16 cellular contexts compared by ENCODE assay signal in the genomic region with DNA sequence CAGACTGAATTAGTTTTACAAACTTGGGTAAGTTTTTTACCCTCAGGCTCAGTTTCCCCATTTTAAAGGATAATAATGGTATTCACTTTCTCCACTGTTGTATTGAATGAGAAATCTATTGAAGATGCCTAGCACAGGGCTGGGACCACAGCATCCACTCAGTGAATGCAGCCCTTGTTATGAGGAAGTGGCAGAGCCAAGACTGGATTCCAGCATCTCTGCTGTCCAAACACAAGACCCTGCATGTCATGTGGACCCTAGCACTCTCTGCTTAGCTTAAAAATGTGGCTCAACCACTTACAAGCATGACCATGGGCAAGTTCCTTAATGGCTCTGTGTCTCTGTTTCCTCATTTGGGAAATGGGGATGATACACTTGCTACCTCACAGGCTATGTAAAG.
"Had no signal": no experiment of that assay in that cellular context is flagged by ENCODE, and none has a peak within 500 bp of the region (broad histone marks: within the 10 kb centered on the region; RNA-seq: fewer than 3 reads in every experiment).

No MANE protein-coding gene starts in this region.

- H3K36me3 ChIP-seq: heart right ventricle, right atrium auricular region, transverse colon, uterus had no signal

- H3K27ac ChIP-seq: heart right ventricle, right atrium auricular region, transverse colon, uterus had no signal

- DNase-seq: activated CD4-positive, alpha-beta T cell treated with anti-CD3 and anti-CD28 coated beads, Interleukin-2, amount 50 U/mL, for 48 hours; activated gamma-delta T cell; heart right ventricle; immature natural killer cell; nephron progenitor cell; occipital lobe; stimulated activated CD4-positive, alpha-beta T cell treated with anti-CD3 and anti-CD28 coated beads, Interleukin-12 subunit alpha, Interleukin-12 subunit beta, amount 100 ng/mL, for 4 hours; stimulated activated CD4-positive, alpha-beta T cell treated with anti-CD3 and anti-CD28 coated beads, Interleukin-2, amount 100 ng/mL, for 24 hours; stimulated activated naive CD4-positive, alpha-beta T cell treated with Interleukin-2 at 50 U/mL for 16 hours; transverse colon; uterus had no signal

- H3K27me3 ChIP-seq: heart right ventricle, right atrium auricular region, transverse colon, uterus had no signal

- H3K9me3 ChIP-seq: heart right ventricle, right atrium auricular region, transverse colon, uterus had no signal

- FAIRE-seq: bronchial epithelial cell, frontal cortex, TTC549 had no signal

- H3K4me1 ChIP-seq: heart right ventricle, right atrium auricular region, transverse colon, uterus had no signal

- H3K4me3 ChIP-seq: heart right ventricle, lung, right atrium auricular region, transverse colon, uterus had no signal
